ENCODE assay signal across 1 cellular context in genomic region chr1:198255783-198256182, GRCh38.
TF ChIP-seq lines count a peak whose summit lies in the region.

No MANE protein-coding gene starts in this region.

TF ChIP-seq in K562, 482 proteins besides CTCF, POLR2A, EP300 and RAD21:
- TF ChIP-seq ZNF316 (IDR thresholded peaks at IDR 0.05) = peak; percentile 78
- no peak for TF ChIP-seq THRAP3 (IDR thresholded peaks at IDR 0.05; ENCODE audit: borderline replicate concordance)
- no peak for TF ChIP-seq PURB (CRISPR knock-in tag; IDR thresholded peaks at IDR 0.05; ENCODE audit: low read depth)
- TF ChIP-seq C11orf30 (IDR thresholded peaks at IDR 0.05; ENCODE audit: low read depth) = peak; percentile 46; the same call in 1 of the 2 replicates
- TF ChIP-seq MAFK (IDR thresholded peaks at IDR 0.05; ENCODE audit: low read length) = peak; percentile 48; the same call in 1 of the 2 replicates
- TF ChIP-seq MAFG (tag; conservative IDR thresholded peaks at IDR 0.05) = 0 out of 2 replicates have a peak, but pooled peaks have one; percentile 35
- TF ChIP-seq MAFF (IDR thresholded peaks at IDR 0.05; ENCODE audit: low read length) = peak; percentile 46; the same call in 1 of the 2 replicates
